24 cellular contexts compared by ENCODE assay signal in genomic region chr1:77253211-77253610, GRCh38. TPM values are rescaled to one million over a fixed set of nuclear protein-coding genes. Genes with fewer than 3 reads are reported as not detected.
"Had no signal": no experiment of that assay in that cellular context is flagged by ENCODE, and none has a peak within 500 bp of the region (broad histone marks: within the 10 kb centered on the region; RNA-seq: fewer than 3 reads in every experiment).

No MANE protein-coding gene starts in this region.

- H3K4me3 ChIP-seq: esophagus squamous epithelium, lower lobe of right lung, prostate gland, right atrium auricular region, smooth muscle cell, testis, tibial artery had no signal

- H3K4me1 Mint-ChIP-seq: nephron progenitor cell; stimulated activated memory B cell treated with anti-CD40 and anti-IgM and Interleukin-4, amounts not matched to agents 10 μg/mL and 1 μg/mL and 100 μg/mL, for 72 hours had no signal

- H3K27ac Mint-ChIP-seq: effector memory CD8-positive, alpha-beta T cell; nephron progenitor cell; stimulated activated memory B cell treated with anti-CD40 and anti-IgM and Interleukin-4, amounts not matched to agents 10 μg/mL and 1 μg/mL and 100 μg/mL, for 72 hours; type B pancreatic cell had no signal

- H3K36me3 Mint-ChIP-seq: type B pancreatic cell had no signal

- H3K27me3 ChIP-seq: esophagus squamous epithelium, right atrium auricular region, testis, tibial artery had no signal

- H3K36me3 ChIP-seq: esophagus squamous epithelium, lower lobe of right lung, prostate gland, right atrium auricular region, tibial artery had no signal

- H3K27ac ChIP-seq: esophagus squamous epithelium, lower lobe of right lung, prostate gland, right atrium auricular region, testis, tibial artery had no signal

- FAIRE-seq: endometrium, frontal cortex, keratinocyte had no signal

- H3K4me3 Mint-ChIP-seq: effector memory CD8-positive, alpha-beta T cell; naive thymus-derived CD8-positive, alpha-beta T cell; nephron progenitor cell; stimulated activated memory B cell treated with anti-CD40 and anti-IgM and Interleukin-4, amounts not matched to agents 10 μg/mL and 1 μg/mL and 100 μg/mL, for 72 hours; type B pancreatic cell had no signal

- H3K27me3 Mint-ChIP-seq: naive thymus-derived CD8-positive, alpha-beta T cell; type B pancreatic cell had no signal

- H3K4me1 ChIP-seq: esophagus squamous epithelium, lower lobe of right lung, prostate gland, right atrium auricular region, testis, tibial artery had no signal

- DNase-seq: cortex of kidney; effector memory CD8-positive, alpha-beta T cell; erythroblast; esophagus squamous epithelium; hypothalamus; left ventricle myocardium superior; lower lobe of right lung; naive thymus-derived CD8-positive, alpha-beta T cell; nephron progenitor cell; nucleus accumbens; stimulated activated CD4-positive, alpha-beta T cell treated with anti-CD3 and anti-CD28 coated beads, Interleukin-4, amount 100 ng/mL, for 4 hours; stimulated activated naive CD8-positive, alpha-beta T cell treated with anti-CD3 and anti-CD28 coated beads, Interleukin-15, Interleukin-2, amounts not matched to agents 100 U/mL and 50 U/mL, for 24 hours; substantia nigra; testis; tibial artery had no signal

- H3K9me3 ChIP-seq: prostate gland, testis had no signal

RNA-seq across cellular contexts. Expression of gene AK5, which starts 28.6 kb away (rescaled TPM):
- total RNA-seq: esophagus squamous epithelium, mesenteric fat pad, smooth muscle cell had no signal
